8 cellular contexts compared by ENCODE assay signal in the genomic region with DNA sequence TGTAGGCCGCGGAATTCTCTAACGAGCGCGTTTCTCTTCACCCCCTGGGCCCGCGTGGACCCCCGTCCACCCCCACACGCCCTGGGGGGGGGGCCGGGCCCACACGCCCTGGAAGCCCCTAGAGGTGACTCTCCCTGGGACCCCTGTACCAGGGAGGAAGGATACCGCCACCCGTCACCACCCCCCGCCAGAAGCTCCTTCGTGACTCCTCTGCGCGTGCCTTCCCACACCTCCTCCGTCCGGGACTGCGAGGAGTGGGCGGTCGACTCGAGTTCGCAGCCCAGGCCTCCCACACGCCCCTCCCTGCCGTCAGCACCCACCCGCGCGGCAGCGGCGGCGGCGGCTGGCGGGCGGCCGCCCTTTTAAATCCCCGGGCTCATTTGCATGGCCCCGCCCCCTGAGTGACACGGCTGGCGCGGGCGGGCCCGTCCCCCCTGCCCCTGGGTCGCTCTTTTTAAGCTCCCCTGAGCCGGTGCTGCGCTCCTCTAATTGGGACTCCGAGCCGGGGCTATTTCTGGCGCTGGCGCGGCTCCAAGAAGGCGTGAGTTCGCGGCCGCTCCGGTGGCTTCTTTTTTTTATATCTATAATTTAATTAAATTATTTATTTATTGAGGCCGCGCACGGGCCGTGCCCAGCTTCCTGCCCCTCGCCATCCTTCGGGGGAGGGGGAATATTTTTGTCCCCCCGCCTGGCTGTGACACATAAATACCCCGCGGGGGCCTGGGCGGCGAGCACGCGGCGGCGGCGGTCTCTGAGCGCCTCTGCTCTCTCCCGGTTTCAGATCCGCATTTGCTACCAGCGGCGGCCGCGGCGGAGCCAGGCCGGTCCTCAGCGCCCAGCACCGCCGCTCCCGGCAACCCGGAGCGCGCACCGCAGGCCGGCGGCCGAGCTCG. TPM values are rescaled to one million over a fixed set of nuclear protein-coding genes. Genes with fewer than 3 reads are reported as not detected.
DNase-seq lines count a peak whose midpoint lies in the region; ATAC-seq and TF ChIP-seq lines count a peak whose summit lies in the region.

A gene with protein sequence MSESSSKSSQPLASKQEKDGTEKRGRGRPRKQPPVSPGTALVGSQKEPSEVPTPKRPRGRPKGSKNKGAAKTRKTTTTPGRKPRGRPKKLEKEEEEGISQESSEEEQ (plus strand): TSS at position 451 of the 893 bp plus-strand sequence. CDS start 3,908 bp downstream, outside the sequence.

- TF ChIP-seq POLR2A in right lobe of liver (IDR thresholded peaks at IDR 0.05): peak; percentile 91

- POLR2A ChIA-PET in BJ (lab: Charles Lee): interaction anchor here (0.6 to 1.2 kb wide), 2 partner anchors 13 to 45 kb away, joined by 5 to 19 read pairs; no protein-coding TSS in a partner anchor

- intact Hi-C loops in right lobe of liver (cut with DNase I): no loop called here

- H3K9me3 ChIP-seq in right lobe of liver: no peaks in the 10 kb centered on the region

- ATAC-seq in GM19328 (IDR thresholded peaks at IDR 0.05; ENCODE audit: unreplicated experiment) (peak; percentile 54), HG03460 (IDR thresholded peaks at IDR 0.05; ENCODE audit: unreplicated experiment) (peak; percentile 53), right lobe of liver (peak; percentile 88 to 90 (median 90))

- no peak for DNase-seq in BJ (ENCODE audit: low read depth)
- DNase-seq in NCI-H69 (lab: John Stamatoyannopoulos, UW): peak; percentile 98
- peak; percentile 89 to 91 for DNase-seq in activated CD4-positive, alpha-beta T cell treated with anti-CD3 and anti-CD28 coated beads, Interleukin-2, amount 50 U/mL, for 4 hours
- DNase-seq in dermis microvascular lymphatic vessel endothelial cell (ENCODE audit: low read depth in 2 of 2): peak; percentile 56 to 91
- DNase-seq in right lobe of liver: peak; percentile 91
- peak; percentile 92 to 96 for DNase-seq in stimulated activated CD4-positive, alpha-beta T cell treated with anti-CD3 and anti-CD28 coated beads, Interleukin-4, amount 100 ng/mL, for 4 hours

- CTCF ChIA-PET in BJ (lab: Yijun Ruan, JAX): interaction anchor here (0.6 to 1.8 kb wide), 5 partner anchors 10 to 40 kb away, joined by 3 to 8 read pairs (median 3); partner anchors contain the start of gene SMIM29

- H3K4me1 ChIP-seq in right lobe of liver: peaks cover 0 to 14% (median 3%) of the 10 kb centered on the region in 4 donors

- H3K4me3 ChIP-seq in BJ (ENCODE audit: low read depth, low read length) (peak within 1 kb of the TSS; percentile 80), right lobe of liver (peak within 1 kb of the TSS; percentile 52 to 67 (median 66))

- WGBS in right lobe of liver (ENCODE audit: insufficient coverage, low coverage, low lambda C conversion rate, missing lambda C conversion rate): 0% methylated on average over 14 of the region's 93 CpGs

- H3K27ac ChIP-seq in right lobe of liver: peak within 1 kb of the TSS; percentile 70 to 78 (median 76)

- peaks cover 4% of the 10 kb centered on the region; the same call in 1 of the 2 replicates for H3K36me3 ChIP-seq in BJ (ENCODE audit: control insufficient read depth, insufficient read depth, low read length)
- H3K36me3 ChIP-seq in right lobe of liver: no peaks in the 10 kb centered on the region

- no peaks in the 10 kb centered on the region for H3K27me3 ChIP-seq in BJ (ENCODE audit: control insufficient read depth, insufficient read depth, low read length)
- no peaks in the 10 kb centered on the region for H3K27me3 ChIP-seq in right lobe of liver

- TF ChIP-seq CTCF in BJ (IDR thresholded peaks at IDR 0.05; ENCODE audit: insufficient read depth, low read depth, low read length): no peak
- no peak for TF ChIP-seq CTCF in right lobe of liver (IDR thresholded peaks at IDR 0.05)

RNA-seq across cellular contexts. Expression of the gene that starts here (rescaled TPM):
- polyA plus RNA-seq in BJ (2011; rRNA removed): 84.1 and 168 TPM in 2 replicates
- polyA minus RNA-seq in BJ (2011; rRNA and poly(A)+ RNA removed): 62.2 and 102 TPM in 2 replicates
- total RNA-seq in dermis microvascular lymphatic vessel endothelial cell: 45.8 and 82.8 TPM in 2 replicates
- total RNA-seq in right lobe of liver: 10 to 100 TPM in 5 of 6 experiments, 1 to 10 TPM in 1; 7.9 to 23.6 (median 14.8) TPM
